In the genomic region with DNA sequence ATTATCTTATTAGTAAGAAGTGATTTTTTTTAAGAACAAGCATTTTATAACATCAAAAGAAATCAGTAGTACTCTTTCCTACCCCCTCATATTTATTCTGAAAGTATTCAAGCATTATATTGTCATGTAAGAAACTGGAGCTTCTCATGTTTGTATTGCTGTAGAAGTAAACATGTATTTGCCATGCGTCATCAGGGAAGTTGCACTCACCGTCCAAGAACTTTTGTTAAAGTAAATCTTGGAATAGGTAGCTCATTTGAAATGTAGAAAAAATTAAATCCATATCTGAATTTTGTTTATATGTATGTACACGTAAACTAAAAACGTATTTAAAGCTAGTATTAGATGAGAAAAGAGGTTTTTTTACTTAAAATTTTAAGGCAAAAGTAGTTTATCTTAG, we compare ENCODE assay signal across 20 cellular contexts.
DNase-seq lines count a peak whose midpoint lies in the region; ATAC-seq, FAIRE-seq and TF ChIP-seq lines count a peak whose summit lies in the region.
"Had no signal": no experiment of that assay in that cellular context is flagged by ENCODE, and none has a peak within 500 bp of the region (broad histone marks: within the 10 kb centered on the region; RNA-seq: fewer than 3 reads in every experiment).

No MANE protein-coding gene starts in this region.

- no peak for TF ChIP-seq CTCF in RWPE1 (conservative IDR thresholded peaks at IDR 0.05; ENCODE audit: low read depth)
- no peak for TF ChIP-seq CTCF in endothelial cell of umbilical vein (IDR thresholded peaks at IDR 0.05; ENCODE audit: extremely low read depth in 1 of 2, insufficient read depth in 1 of 2, low read depth in 1 of 2, low read length in 2 of 2)
- TF ChIP-seq CTCF in pancreas (IDR thresholded peaks at IDR 0.05): no peak
- TF ChIP-seq CTCF in left ventricle myocardium inferior (IDR thresholded peaks at IDR 0.05; ENCODE audit: borderline replicate concordance): no peak
- no peak for TF ChIP-seq CTCF in upper lobe of left lung (IDR thresholded peaks at IDR 0.05)

- peaks cover 82% of the 10 kb centered on the region for H3K79me2 ChIP-seq in GM23248 (ENCODE audit: insufficient read depth)
- H3K79me2 ChIP-seq in endothelial cell of umbilical vein (ENCODE audit: control insufficient read depth, insufficient read depth, low read length): peaks cover 13% of the 10 kb centered on the region

- H3K4me1 ChIP-seq in GM23248 (ENCODE audit: insufficient read depth) (peaks cover 27% of the 10 kb centered on the region), endothelial cell of umbilical vein (ENCODE audit: control insufficient read depth, extremely low read depth, insufficient read depth, low read length) (peaks cover 26% of the 10 kb centered on the region), pancreas (peaks cover 0 to 31% (median 30%) of the 10 kb centered on the region in 3 donors), left ventricle myocardium inferior (peaks cover 26% of the 10 kb centered on the region), upper lobe of left lung (peaks cover 0 to 9% (median 3%) of the 10 kb centered on the region in 4 donors)

- H4K20me1 ChIP-seq in GM23248 (ENCODE audit: insufficient read depth): no peaks in the 10 kb centered on the region
- no peaks in the 10 kb centered on the region for H4K20me1 ChIP-seq in endothelial cell of umbilical vein (replicated peaks; ENCODE audit: control insufficient read depth, extremely low read depth, insufficient read depth, low read length)

- H3K9ac ChIP-seq in GM23248 (no peak overlapping the region), endothelial cell of umbilical vein (replicated peaks; ENCODE audit: extremely low read depth, insufficient read depth, low read length) (no peak overlapping the region)

- H3K9me2 ChIP-seq in GM23248 (ENCODE audit: insufficient read depth): no peaks in the 10 kb centered on the region

- no peak overlapping the region for H3K4me3 ChIP-seq in GM23248
- H3K4me3 ChIP-seq in endothelial cell of umbilical vein (replicated peaks in 1 of 3; ENCODE audit: insufficient read depth in 1 of 3, low read depth in 1 of 3, low read length in 3 of 3): no peak overlapping the region
- no peak overlapping the region for H3K4me3 ChIP-seq in pancreas
- H3K4me3 ChIP-seq in left ventricle myocardium inferior: no peak overlapping the region
- no peak overlapping the region for H3K4me3 ChIP-seq in upper lobe of left lung
- H3K4me3 ChIP-seq: heart left ventricle, lower lobe of right lung, MG63, ovary, SK-N-MC, thyroid gland had no signal

- ATAC-seq in pancreas (peak; percentile 63 to 79 (median 70)), upper lobe of left lung (ENCODE audit: low FRiP score in 2 of 2) (no peak)
- ATAC-seq: activated CD8-positive, alpha-beta T cell treated with anti-CD3 and anti-CD28 coated beads for 36 hours; heart left ventricle; sciatic nerve; stimulated activated memory B cell treated with anti-CD40 and anti-IgM and Interleukin-4, amounts not matched to agents 10 μg/mL and 1 μg/mL and 100 μg/mL, for 72 hours had no signal

- POLR2A ChIA-PET in RWPE1 (lab: Yijun Ruan, JAX; ENCODE audit: low non-redundant PET) (no interaction called here), endothelial cell of umbilical vein (lab: Charles Lee) (no interaction called here)

- no peaks in the 10 kb centered on the region for H3K9me1 ChIP-seq in endothelial cell of umbilical vein (replicated peaks; ENCODE audit: control insufficient read depth, extremely low read depth, insufficient read depth, low read length)

- H3K27me3 ChIP-seq in GM23248 (replicated peaks; ENCODE audit: insufficient read depth) (no peaks in the 10 kb centered on the region), endothelial cell of umbilical vein (ENCODE audit: control insufficient read depth in 2 of 2, insufficient read depth in 2 of 2, low read length in 2 of 2) (no peaks in the 10 kb centered on the region), pancreas (no peaks in the 10 kb centered on the region), left ventricle myocardium inferior (ENCODE audit: low read depth) (no peaks in the 10 kb centered on the region), upper lobe of left lung (no peaks in the 10 kb centered on the region)
- H3K27me3 ChIP-seq: heart left ventricle, MG63, ovary, thyroid gland had no signal

- CTCF ChIA-PET in RWPE1 (lab: Yijun Ruan, JAX): interaction anchor here (1.5 kb wide), 1 partner anchor 10 kb away, joined by 4 read pairs; no protein-coding TSS in a partner anchor
- CTCF ChIA-PET in endothelial cell of umbilical vein (lab: Charles Lee): interaction anchor here (0.9 to 1.6 kb wide), 7 partner anchors 10 to 430 kb away, joined by 3 to 8 read pairs (median 4); no protein-coding TSS in a partner anchor

- peaks cover 45% of the 10 kb centered on the region for H3F3A ChIP-seq in GM23248 (ENCODE audit: insufficient read depth)

- H2AFZ ChIP-seq in GM23248: no peak overlapping the region
- no peak overlapping the region for H2AFZ ChIP-seq in endothelial cell of umbilical vein (ENCODE audit: low read depth, low read length)

- H3K27ac ChIP-seq in GM23248 (no peak overlapping the region; the same call in 1 of the 2 replicates), RWPE1 (no peak overlapping the region), endothelial cell of umbilical vein (ENCODE audit: insufficient read depth, low read depth, low read length) (peak overlapping the region; percentile 50), pancreas (peak overlapping the region in 1 of 4 donors; percentile 4), left ventricle myocardium inferior (replicated peaks) (no peak overlapping the region), upper lobe of left lung (no peak overlapping the region)
- H3K27ac ChIP-seq: lower lobe of right lung, ovary, SK-N-MC, thyroid gland had no signal

- DNase-seq in GM23248: peak; percentile 34
- peak; percentile 28 for DNase-seq in RWPE1 (ENCODE audit: low spot score)
- peak; percentile 40 for DNase-seq in endothelial cell of umbilical vein (ENCODE audit: low read depth, low spot score)
- no peak for DNase-seq in pancreas
- no peak for DNase-seq in activated gamma-delta T cell treated with Interleukin-2 at 50 U/mL for 16 hours
- DNase-seq in left ventricle myocardium inferior: no peak
- DNase-seq in NCI-H1436 (lab: John Stamatoyannopoulos, UW): no peak
- DNase-seq in upper lobe of left lung: no peak
- DNase-seq: activated CD4-positive, CD25-positive, alpha-beta regulatory T cell; activated CD8-positive, alpha-beta T cell treated with anti-CD3 and anti-CD28 coated beads for 36 hours; activated T-cell treated with anti-CD3 and anti-CD28 coated beads, Interleukin-2, amount 50 U/mL, for 1 hour; heart left ventricle; lower lobe of right lung; MG63; NCI-H82; ovary; thyroid gland had no signal

- H3K36me3 ChIP-seq in GM23248 (ENCODE audit: low read depth) (peaks cover 46% of the 10 kb centered on the region), endothelial cell of umbilical vein (ENCODE audit: control insufficient read depth in 2 of 2, extremely low read depth in 1 of 2, insufficient read depth in 2 of 2, low read length in 2 of 2) (peaks cover 2% of the 10 kb centered on the region in 2 experiments), pancreas (peaks cover 0 to 5% (median 0%) of the 10 kb centered on the region in 3 donors), left ventricle myocardium inferior (peaks cover 48% of the 10 kb centered on the region), upper lobe of left lung (peaks cover 0 to 59% (median 14%) of the 10 kb centered on the region in 4 donors)
- H3K36me3 ChIP-seq: ovary had no signal

- no peak for FAIRE-seq in endothelial cell of umbilical vein (lab: Jason Lieb, UNC)
- FAIRE-seq in pancreas (lab: Jason Lieb, UNC): peak; percentile 26

- intact Hi-C loops in endothelial cell of umbilical vein (cut with micrococcal nuclease): loop anchor here (2.0 to 10.0 kb wide), 3 partner anchors 33 to 425 kb away; no protein-coding TSS in a partner anchor
- intact Hi-C loops in pancreas (cut with DNase I): no loop called here
- intact Hi-C loops in left ventricle myocardium inferior (cut with micrococcal nuclease): no loop called here

- TF ChIP-seq POLR2A in endothelial cell of umbilical vein (IDR thresholded peaks at IDR 0.05; ENCODE audit: low read depth, low read length): no peak
- no peak for TF ChIP-seq POLR2A in upper lobe of left lung (IDR thresholded peaks at IDR 0.05)

- no TSS peak for BruUV-seq in endothelial cell of umbilical vein (replicated peaks; lab: Mats Ljungman, UMichigan)

- H3K4me2 ChIP-seq in GM23248 (ENCODE audit: unreplicated experiment) (peak overlapping the region; percentile 37), endothelial cell of umbilical vein (ENCODE audit: insufficient read depth, low read length) (peak overlapping the region; percentile 69)

- dilution Hi-C loops in endothelial cell of umbilical vein (cut with MboI; ENCODE audit: extremely low pct_ligation_motif_present, low sequenced_read_pairs): no loop called here

- in situ Hi-C loops in GM23248 (cut with MboI): no loop called here

- H3K9me3 ChIP-seq in GM23248 (ENCODE audit: low read depth): no peaks in the 10 kb centered on the region
- H3K9me3 ChIP-seq in endothelial cell of umbilical vein (replicated peaks; ENCODE audit: control insufficient read depth, insufficient read depth, low read length): no peaks in the 10 kb centered on the region
- H3K9me3 ChIP-seq in pancreas: no peaks in the 10 kb centered on the region
- no peaks in the 10 kb centered on the region for H3K9me3 ChIP-seq in left ventricle myocardium inferior (replicated peaks)
- H3K9me3 ChIP-seq in upper lobe of left lung: no peaks in the 10 kb centered on the region
- H3K9me3 ChIP-seq: lower lobe of right lung, MG63, ovary, thyroid gland had no signal

- whole genome bisulfite sequencing in GM23248 (ENCODE audit: low coverage in 1 of 2, low lambda C conversion rate in 2 of 2, missing lambda C conversion rate in 2 of 2), 2 experiments: 90% methylated on average over 4 of the region's 4 CpGs
- WGBS in pancreas, 2 donors: 52 to 53% methylated on average over 4 of the region's 4 CpGs
- WGBS in upper lobe of left lung, 2 donors: 84 to 87% methylated on average over 4 of the region's 4 CpGs

- TF ChIP-seq EP300 in upper lobe of left lung (IDR thresholded peaks at IDR 0.05): no peak

TF ChIP-seq in endothelial cell of umbilical vein, 7 proteins besides CTCF, POLR2A, EP300 and RAD21:
- TF ChIP-seq FOS (IDR thresholded peaks at IDR 0.05; ENCODE audit: borderline replicate concordance, insufficient read depth, low read length) (no peak), GATA2 (IDR thresholded peaks at IDR 0.05; ENCODE audit: insufficient read depth, insufficient read length, low read depth, low read length) (no peak), EZH2 (IDR thresholded peaks at IDR 0.05; ENCODE audit: borderline replicate concordance, low read depth, low read length, severe bottlenecking) (no peak), JUN (IDR thresholded peaks at IDR 0.05; ENCODE audit: borderline replicate concordance, insufficient read depth, insufficient read length, low read depth) (peak; percentile 37), MYC (IDR thresholded peaks at IDR 0.05; ENCODE audit: low read depth, low read length) (no peak), POLR2AphosphoS5 (IDR thresholded peaks at IDR 0.05; ENCODE audit: insufficient read depth, low read depth, low read length) (no peak)
- TF ChIP-seq, protein P1, sequence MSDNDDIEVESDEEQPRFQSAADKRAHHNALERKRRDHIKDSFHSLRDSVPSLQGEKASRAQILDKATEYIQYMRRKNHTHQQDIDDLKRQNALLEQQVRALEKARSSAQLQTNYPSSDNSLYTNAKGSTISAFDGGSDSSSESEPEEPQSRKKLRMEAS (IDR thresholded peaks at IDR 0.05; ENCODE audit: insufficient read depth, insufficient read length): no peak

Comparison
In these comparisons a context has a peak if more than half of its experiments do, and no peak if none do; other contexts are left out.
1. DNase-seq: peak in GM23248 (single experiment), RWPE1 (single experiment) and endothelial cell of umbilical vein (single experiment); none in pancreas (0 of 6), activated gamma-delta T cell treated with Interleukin-2 at 50 U/mL for 16 hours (single experiment), left ventricle myocardium inferior (single experiment), NCI-H1436 (single experiment) and upper lobe of left lung (0 of 2).
2. ATAC-seq: peak in pancreas (4 of 4); none in upper lobe of left lung (0 of 2).